8 cellular contexts compared by ENCODE assay signal in genomic region chr11:57762235-57762866, GRCh38. TPM values are rescaled to one million over a fixed set of nuclear protein-coding genes. Genes with fewer than 3 reads are reported as not detected.
DNase-seq lines count a peak whose midpoint lies in the region; ATAC-seq and TF ChIP-seq lines count a peak whose summit lies in the region.

No MANE protein-coding gene starts in this region.

- H3K4me3 Mint-ChIP-seq in activated CD4-positive, alpha-beta T cell treated with anti-CD3 and anti-CD28 coated beads for 36 hours, result peak overlapping the region; percentile 69
- no peak overlapping the region for H3K4me3 Mint-ChIP-seq in effector memory CD8-positive, alpha-beta T cell

- H3K4me1 ChIP-seq in right lobe of liver (peaks cover 0 to 32% (median 10%) of the 10 kb centered on the region in 4 donors), tibial artery (peaks cover 0 to 36% (median 23%) of the 10 kb centered on the region in 4 donors)

- H3K27ac Mint-ChIP-seq in activated CD4-positive, alpha-beta T cell treated with anti-CD3 and anti-CD28 coated beads for 36 hours, result no peak overlapping the region
- no peak overlapping the region for H3K27ac Mint-ChIP-seq in effector memory CD8-positive, alpha-beta T cell

- no peak for ATAC-seq in activated CD4-positive, alpha-beta T cell treated with anti-CD3 and anti-CD28 coated beads for 36 hours
- ATAC-seq in right lobe of liver (peak; percentile 41 to 54 (median 48)), GM18502 (IDR thresholded peaks at IDR 0.05; ENCODE audit: poor library complexity, unreplicated experiment) (no peak)
- ATAC-seq in effector memory CD8-positive, alpha-beta T cell (replicated peaks), result no peak

- DNase-seq in activated CD4-positive, alpha-beta T cell treated with anti-CD3 and anti-CD28 coated beads for 36 hours, result no peak
- DNase-seq in activated CD4-positive, alpha-beta T cell treated with anti-CD3 and anti-CD28 coated beads, Interleukin-2, amount 50 U/mL, for 1 hour, result no peak
- DNase-seq in brain microvascular endothelial cell (no peak), right lobe of liver (no peak), tibial artery (no peak), hepatic stellate cell (ENCODE audit: low spot score) (no peak)
- DNase-seq in effector memory CD8-positive, alpha-beta T cell, result no peak

- no peaks in the 10 kb centered on the region for H3K9me3 ChIP-seq in right lobe of liver
- H3K9me3 ChIP-seq in tibial artery, result no peaks in the 10 kb centered on the region

- no peaks in the 10 kb centered on the region for H3K27me3 Mint-ChIP-seq in activated CD4-positive, alpha-beta T cell treated with anti-CD3 and anti-CD28 coated beads for 36 hours
- no peaks in the 10 kb centered on the region for H3K27me3 Mint-ChIP-seq in effector memory CD8-positive, alpha-beta T cell

- 0% methylated on average over 9 of the region's 9 CpGs for WGBS in right lobe of liver (ENCODE audit: insufficient coverage, low coverage, low lambda C conversion rate, missing lambda C conversion rate)

- no peaks in the 10 kb centered on the region for H3K9me3 Mint-ChIP-seq in activated CD4-positive, alpha-beta T cell treated with anti-CD3 and anti-CD28 coated beads for 36 hours (ENCODE audit: low read depth)
- H3K9me3 Mint-ChIP-seq in effector memory CD8-positive, alpha-beta T cell, result no peaks in the 10 kb centered on the region

- in situ Hi-C loops in brain microvascular endothelial cell (cut with HindIII; ENCODE audit: low pct_ligation_motif_present, low sequenced_read_pairs), result no loop called here

- no peaks in the 10 kb centered on the region for H3K36me3 ChIP-seq in brain microvascular endothelial cell (replicated peaks)
- H3K36me3 ChIP-seq in right lobe of liver, result no peaks in the 10 kb centered on the region
- H3K36me3 ChIP-seq in tibial artery, result no peaks in the 10 kb centered on the region

- H3K36me3 Mint-ChIP-seq in activated CD4-positive, alpha-beta T cell treated with anti-CD3 and anti-CD28 coated beads for 36 hours (ENCODE audit: low read depth), result peaks cover 3% of the 10 kb centered on the region
- no peaks in the 10 kb centered on the region for H3K36me3 Mint-ChIP-seq in effector memory CD8-positive, alpha-beta T cell (ENCODE audit: insufficient read depth)

- peaks cover 37% of the 10 kb centered on the region for H3K4me1 Mint-ChIP-seq in activated CD4-positive, alpha-beta T cell treated with anti-CD3 and anti-CD28 coated beads for 36 hours
- no peaks in the 10 kb centered on the region for H3K4me1 Mint-ChIP-seq in effector memory CD8-positive, alpha-beta T cell (ENCODE audit: low read depth in 2 of 2)

- CTCF ChIA-PET in activated CD4-positive, alpha-beta T cell treated with anti-CD3 and anti-CD28 coated beads for 36 hours (lab: Charles Lee), result interaction anchor here (1.1 to 4.5 kb wide), 3 partner anchors 17 to 836 kb away, joined by 3 to 40 read pairs (median 3); no protein-coding TSS in a partner anchor

- H3K4me3 ChIP-seq in brain microvascular endothelial cell (ENCODE audit: low read depth, low read length) (peak overlapping the region; percentile 72), right lobe of liver (peak overlapping the region; percentile 54 to 60 (median 57)), tibial artery (peak overlapping the region; percentile 55 to 64)

- peak overlapping the region; percentile 86 for H3K27ac ChIP-seq in brain microvascular endothelial cell
- peak overlapping the region; percentile 89 to 98 (median 95) for H3K27ac ChIP-seq in right lobe of liver
- H3K27ac ChIP-seq in tibial artery, result peak overlapping the region; percentile 82 to 93

- intact Hi-C loops in activated CD4-positive, alpha-beta T cell treated with anti-CD3 and anti-CD28 coated beads for 36 hours (cut with DNase I, micrococcal nuclease), result loop anchor here in 1 of 2 experiments (2.0 kb wide), 1 partner anchor 30 kb away; no protein-coding TSS in a partner anchor
- intact Hi-C loops in right lobe of liver (cut with DNase I), result no loop called here
- intact Hi-C loops in tibial artery (cut with DNase I; ENCODE audit: low total_unique reads), result loop anchor here (5.0 kb wide), 1 partner anchor 35 kb away; no protein-coding TSS in a partner anchor

- POLR2A ChIA-PET in activated CD4-positive, alpha-beta T cell treated with anti-CD3 and anti-CD28 coated beads for 36 hours (lab: Charles Lee), result no interaction called here

- TF ChIP-seq POLR2A in right lobe of liver (IDR thresholded peaks at IDR 0.05), result no peak

- no peaks in the 10 kb centered on the region for H3K27me3 ChIP-seq in brain microvascular endothelial cell (replicated peaks)
- H3K27me3 ChIP-seq in right lobe of liver, result no peaks in the 10 kb centered on the region
- no peaks in the 10 kb centered on the region for H3K27me3 ChIP-seq in tibial artery

- no peak for TF ChIP-seq CTCF in brain microvascular endothelial cell (IDR thresholded peaks at IDR 0.05; ENCODE audit: low read depth, low read length, missing control alignments)
- TF ChIP-seq CTCF in right lobe of liver (IDR thresholded peaks at IDR 0.05), result no peak
- TF ChIP-seq CTCF in tibial artery (IDR thresholded peaks at IDR 0.05), result no peak

RNA-seq across cellular contexts. Expression of gene CTNND1, which starts 0.7 kb away (rescaled TPM):
- 1 to 10 TPM; 6.7 to 7.4 TPM for total RNA-seq in activated CD4-positive, alpha-beta T cell treated with anti-CD3 and anti-CD28 coated beads for 36 hours
- 100 to 1,000 TPM in 3 of 6 experiments, 10 to 100 TPM in 3; 62.3 to 123 (median 97.8) TPM for total RNA-seq in right lobe of liver

RNA-seq across cellular contexts. Expression of gene BTBD18, which starts 10.7 kb away (rescaled TPM):
- not detected for total RNA-seq in activated CD4-positive, alpha-beta T cell treated with anti-CD3 and anti-CD28 coated beads for 36 hours
- total RNA-seq in right lobe of liver, result not detected

RNA-seq across cellular contexts. Expression of gene SELENOH, which starts 21.1 kb away (rescaled TPM):
- total RNA-seq in activated CD4-positive, alpha-beta T cell treated with anti-CD3 and anti-CD28 coated beads for 36 hours, result 100 to 1,000 TPM; 117 to 244 TPM
- 100 to 1,000 TPM in 1 of 6 experiments, 10 to 100 TPM in 5; 57.1 to 110 (median 70.7) TPM for total RNA-seq in right lobe of liver

RNA-seq across cellular contexts. Expression of gene TMX2, which starts 50.0 kb away (rescaled TPM):
- 10 to 100 TPM; 59.8 to 72.5 TPM for total RNA-seq in activated CD4-positive, alpha-beta T cell treated with anti-CD3 and anti-CD28 coated beads for 36 hours
- total RNA-seq in right lobe of liver, result 10 to 100 TPM; 39.1 to 53.8 (median 48.5) TPM

RNA-seq across cellular contexts. Expression of gene MED19, which starts 50.3 kb away (rescaled TPM):
- total RNA-seq in activated CD4-positive, alpha-beta T cell treated with anti-CD3 and anti-CD28 coated beads for 36 hours, result 10 to 100 TPM in 1 of 2 experiments, 1 to 10 TPM in 1; 8.6 to 10.6 TPM
- total RNA-seq in right lobe of liver, result 1 to 10 TPM; 5.7 to 8.7 (median 6.3) TPM

Comparison
In these comparisons a context has a peak if more than half of its experiments do, and no peak if none do; other contexts are left out.
1. ATAC-seq: peak in right lobe of liver (4 of 4); none in activated CD4-positive, alpha-beta T cell treated with anti-CD3 and anti-CD28 coated beads for 36 hours (single experiment), GM18502 (single experiment) and effector memory CD8-positive, alpha-beta T cell (single experiment).
2. RNA of gene CTNND1, which starts 0.7 kb away (total RNA-seq): 62.3 to 123 TPM in right lobe of liver; 6.7 to 7.4 TPM in activated CD4-positive, alpha-beta T cell treated with anti-CD3 and anti-CD28 coated beads for 36 hours; every median in the first group is over 4 times any median in the second.
3. Peak in every context shown above with its lines, with median percentiles within 50 percentile points of each other: H3K27ac ChIP-seq and H3K4me3 ChIP-seq.